1 cellular context compared by ENCODE assay signal in the genomic region with DNA sequence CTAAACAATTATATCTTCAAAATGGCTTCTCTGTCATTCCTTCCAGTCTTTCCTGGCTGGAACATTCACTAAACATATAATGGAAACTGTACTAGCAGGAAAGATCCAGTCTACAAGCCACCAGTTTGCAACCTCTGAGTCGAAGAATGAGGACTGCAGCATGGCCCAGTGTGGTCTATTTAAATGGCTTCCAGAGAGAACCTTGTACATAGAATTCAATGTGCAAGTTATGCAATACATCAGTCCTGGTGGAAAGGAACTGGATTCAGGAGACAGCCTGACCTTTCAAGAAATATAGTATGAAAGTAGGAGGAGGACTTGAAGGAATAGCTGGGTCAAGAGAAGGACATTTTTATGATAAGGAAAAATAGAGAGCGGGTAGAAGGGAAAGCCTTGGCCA.
TF ChIP-seq lines count a peak whose summit lies in the region.

No MANE protein-coding gene starts in this region.

TF ChIP-seq in IMR-90, 13 proteins besides CTCF, POLR2A, EP300 and RAD21:
- TF ChIP-seq FOS (IDR thresholded peaks at IDR 0.05; ENCODE audit: low read depth, low read length), result no peak
- TF ChIP-seq CEBPB (IDR thresholded peaks at IDR 0.05; ENCODE audit: low read depth, low read length), result peak; percentile 22; the same call in 1 of the 2 replicates
TF ChIP-seq in IMR-90: peak in this region for 1.
